In the genomic region with DNA sequence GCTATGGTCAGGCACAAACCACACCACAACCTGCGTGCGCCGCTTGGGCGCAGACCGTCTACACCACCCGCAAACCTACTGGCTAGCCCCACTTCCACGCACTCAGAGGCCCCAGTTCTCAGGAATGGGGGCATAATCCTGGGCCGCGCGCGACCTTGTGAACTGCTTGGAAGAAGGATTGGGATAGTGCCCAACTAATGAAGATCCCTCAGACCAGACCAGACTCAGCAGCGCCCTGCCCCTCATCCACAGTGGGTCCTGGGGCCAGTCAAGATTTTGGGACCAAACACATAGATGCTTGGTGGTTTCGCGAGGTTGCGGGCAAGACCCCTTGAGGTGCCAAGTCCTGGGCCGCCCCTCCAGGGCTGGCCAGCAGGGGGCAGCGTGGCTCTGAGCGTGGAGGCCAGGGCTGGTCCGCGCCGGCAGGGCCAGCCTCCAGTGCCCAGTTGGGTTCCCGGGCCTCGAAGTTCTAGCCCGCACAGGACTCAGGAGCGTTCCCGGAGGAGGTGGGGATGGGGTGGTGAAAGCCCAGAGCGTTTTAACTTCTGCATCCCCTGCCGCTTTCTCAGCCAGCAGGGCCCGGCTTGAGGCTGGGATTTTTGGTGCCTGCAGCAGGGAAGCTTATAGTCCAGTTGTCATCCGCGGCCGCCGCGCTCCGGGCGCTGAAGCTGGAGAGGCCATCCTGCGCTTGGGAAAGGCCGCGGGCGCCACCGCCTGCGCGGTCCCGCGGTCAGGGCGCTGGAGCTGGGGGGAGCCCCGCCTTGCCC, we compare ENCODE assay signal across 8 cellular contexts. TPM values are rescaled to one million over a fixed set of nuclear protein-coding genes. Genes with fewer than 3 reads are reported as not detected.
DNase-seq lines count a peak whose midpoint lies in the region; ATAC-seq and TF ChIP-seq lines count a peak whose summit lies in the region.

No MANE protein-coding gene starts in this region.

- H3K4me1 Mint-ChIP-seq in activated CD8-positive, alpha-beta memory T cell treated with anti-CD3 and anti-CD28 coated beads, Interleukin-2, amount 10 ng/mL, durations not matched to agents 7 days and 5 days = peaks cover 26% of the 10 kb centered on the region

- H3K79me2 ChIP-seq in neural cell (replicated peaks; ENCODE audit: insufficient read depth, low read length) = peaks cover 3% of the 10 kb centered on the region

- no peak overlapping the region for H3K4me3 Mint-ChIP-seq in activated CD8-positive, alpha-beta memory T cell treated with anti-CD3 and anti-CD28 coated beads, Interleukin-2, amount 10 ng/mL, durations not matched to agents 7 days and 5 days

- TF ChIP-seq EP300 in neural cell (conservative IDR thresholded peaks at IDR 0.05; ENCODE audit: poor library complexity, severe bottlenecking) = no peak

- no peak overlapping the region for H3K27ac ChIP-seq in neural cell (ENCODE audit: low read length)

- peaks cover 7% of the 10 kb centered on the region for H3K36me3 Mint-ChIP-seq in activated CD8-positive, alpha-beta memory T cell treated with anti-CD3 and anti-CD28 coated beads, Interleukin-2, amount 10 ng/mL, durations not matched to agents 7 days and 5 days

- peaks cover 4% of the 10 kb centered on the region for H3K9me3 ChIP-seq in neural cell (ENCODE audit: low read length)

- CTCF ChIA-PET in activated CD8-positive, alpha-beta memory T cell treated with anti-CD3 and anti-CD28 coated beads, Interleukin-2, amount 10 ng/mL, durations not matched to agents 7 days and 5 days (lab: Charles Lee) = interaction anchor here (0.7 to 3.9 kb wide), 3 partner anchors 10 to 514 kb away, joined by 3 to 25 read pairs (median 5); a partner anchor contains a TSS

- H3K9me3 Mint-ChIP-seq in activated CD8-positive, alpha-beta memory T cell treated with anti-CD3 and anti-CD28 coated beads, Interleukin-2, amount 10 ng/mL, durations not matched to agents 7 days and 5 days (ENCODE audit: low read depth) = no peaks in the 10 kb centered on the region

- H4K20me1 ChIP-seq in neural cell (ENCODE audit: insufficient read depth) = no peaks in the 10 kb centered on the region

- DNase-seq in AG20443 (ENCODE audit: low spot score) = peak; percentile 41
- peak; percentile 66 for DNase-seq in activated CD8-positive, alpha-beta memory T cell treated with anti-CD3 and anti-CD28 coated beads, Interleukin-2, amount 10 ng/mL, durations not matched to agents 7 days and 5 days
- DNase-seq in fibroblast of pulmonary artery (ENCODE audit: low read depth) = peak; percentile 45

- TF ChIP-seq CTCF in fibroblast of pulmonary artery (IDR thresholded peaks at IDR 0.05; ENCODE audit: low read length, missing control alignments) (peak; percentile 51), neural cell (IDR thresholded peaks at IDR 0.05; ENCODE audit: poor library complexity, severe bottlenecking) (peak; percentile 55)

- no peak overlapping the region for H3K4me2 ChIP-seq in neural cell (ENCODE audit: low read length)

- H3F3A ChIP-seq in neural cell (ENCODE audit: insufficient read depth, low read length, poor library complexity, severe bottlenecking) = no peaks in the 10 kb centered on the region

- H3K36me3 ChIP-seq in neural cell (ENCODE audit: insufficient read depth, low read length) = no peaks in the 10 kb centered on the region

- H3K27me3 Mint-ChIP-seq in activated CD8-positive, alpha-beta memory T cell treated with anti-CD3 and anti-CD28 coated beads, Interleukin-2, amount 10 ng/mL, durations not matched to agents 7 days and 5 days = peaks cover 57% of the 10 kb centered on the region

- H3K4me3 ChIP-seq in fibroblast of pulmonary artery (replicated peaks; ENCODE audit: low read depth, low read length) = no peak overlapping the region
- peak overlapping the region; percentile 48 for H3K4me3 ChIP-seq in neural cell (ENCODE audit: low read length)

- peak; percentile 20 for ATAC-seq in HG02798 (IDR thresholded peaks at IDR 0.05; ENCODE audit: poor library complexity, unreplicated experiment)
- ATAC-seq in activated CD8-positive, alpha-beta memory T cell treated with anti-CD3 and anti-CD28 coated beads, Interleukin-2, amount 10 ng/mL, durations not matched to agents 7 days and 5 days = no peak
- ATAC-seq in HG03520 (IDR thresholded peaks at IDR 0.05; ENCODE audit: unreplicated experiment) = no peak
- no peak for ATAC-seq in HG03439 (IDR thresholded peaks at IDR 0.05; ENCODE audit: unreplicated experiment)
- no peak for ATAC-seq in GM19455 (IDR thresholded peaks at IDR 0.05; ENCODE audit: unreplicated experiment)

- TF ChIP-seq RAD21 in neural cell (conservative IDR thresholded peaks at IDR 0.05) = peak; percentile 45

- H3K9ac ChIP-seq in neural cell (ENCODE audit: low read length) = no peak overlapping the region

- H3K9me2 ChIP-seq in neural cell (ENCODE audit: insufficient read depth, low read length) = no peaks in the 10 kb centered on the region

- no peak overlapping the region for H3K27ac Mint-ChIP-seq in activated CD8-positive, alpha-beta memory T cell treated with anti-CD3 and anti-CD28 coated beads, Interleukin-2, amount 10 ng/mL, durations not matched to agents 7 days and 5 days

- H2AFZ ChIP-seq in neural cell (ENCODE audit: low read depth, low read length) = no peak overlapping the region

- H3K27me3 ChIP-seq in neural cell (ENCODE audit: insufficient read depth, low read depth, low read length) = peaks cover 66% of the 10 kb centered on the region

TF ChIP-seq in neural cell, 6 proteins besides CTCF, POLR2A, EP300 and RAD21:
- TF ChIP-seq MXI1 (conservative IDR thresholded peaks at IDR 0.05; ENCODE audit: poor library complexity, severe bottlenecking) (no peak), SMC3 (conservative IDR thresholded peaks at IDR 0.05; ENCODE audit: poor library complexity) (peak; percentile 58), TAF1 (IDR thresholded peaks at IDR 0.05; ENCODE audit: low read depth) (no peak), POLR2AphosphoS5 (IDR thresholded peaks at IDR 0.05) (no peak), EZH2 (IDR thresholded peaks at IDR 0.05; ENCODE audit: borderline replicate concordance, insufficient read depth, low read length, poor library complexity, severe bottlenecking) (peak; percentile 79)
- TF ChIP-seq, protein P1, sequence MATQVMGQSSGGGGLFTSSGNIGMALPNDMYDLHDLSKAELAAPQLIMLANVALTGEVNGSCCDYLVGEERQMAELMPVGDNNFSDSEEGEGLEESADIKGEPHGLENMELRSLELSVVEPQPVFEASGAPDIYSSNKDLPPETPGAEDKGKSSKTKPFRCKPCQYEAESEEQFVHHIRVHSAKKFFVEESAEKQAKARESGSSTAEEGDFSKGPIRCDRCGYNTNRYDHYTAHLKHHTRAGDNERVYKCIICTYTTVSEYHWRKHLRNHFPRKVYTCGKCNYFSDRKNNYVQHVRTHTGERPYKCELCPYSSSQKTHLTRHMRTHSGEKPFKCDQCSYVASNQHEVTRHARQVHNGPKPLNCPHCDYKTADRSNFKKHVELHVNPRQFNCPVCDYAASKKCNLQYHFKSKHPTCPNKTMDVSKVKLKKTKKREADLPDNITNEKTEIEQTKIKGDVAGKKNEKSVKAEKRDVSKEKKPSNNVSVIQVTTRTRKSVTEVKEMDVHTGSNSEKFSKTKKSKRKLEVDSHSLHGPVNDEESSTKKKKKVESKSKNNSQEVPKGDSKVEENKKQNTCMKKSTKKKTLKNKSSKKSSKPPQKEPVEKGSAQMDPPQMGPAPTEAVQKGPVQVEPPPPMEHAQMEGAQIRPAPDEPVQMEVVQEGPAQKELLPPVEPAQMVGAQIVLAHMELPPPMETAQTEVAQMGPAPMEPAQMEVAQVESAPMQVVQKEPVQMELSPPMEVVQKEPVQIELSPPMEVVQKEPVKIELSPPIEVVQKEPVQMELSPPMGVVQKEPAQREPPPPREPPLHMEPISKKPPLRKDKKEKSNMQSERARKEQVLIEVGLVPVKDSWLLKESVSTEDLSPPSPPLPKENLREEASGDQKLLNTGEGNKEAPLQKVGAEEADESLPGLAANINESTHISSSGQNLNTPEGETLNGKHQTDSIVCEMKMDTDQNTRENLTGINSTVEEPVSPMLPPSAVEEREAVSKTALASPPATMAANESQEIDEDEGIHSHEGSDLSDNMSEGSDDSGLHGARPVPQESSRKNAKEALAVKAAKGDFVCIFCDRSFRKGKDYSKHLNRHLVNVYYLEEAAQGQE (IDR thresholded peaks at IDR 0.05; ENCODE audit: borderline replicate concordance) = no peak

RNA-seq across cellular contexts. Expression of a gene that starts 8.3 kb away (rescaled TPM):
- total RNA-seq in activated CD8-positive, alpha-beta memory T cell treated with anti-CD3 and anti-CD28 coated beads, Interleukin-2, amount 10 ng/mL, durations not matched to agents 7 days and 5 days = not detected
- not detected in 2 replicates for polyA plus RNA-seq in neural cell
- not detected in 2 replicates for polyA minus RNA-seq in neural cell
